ENCODE assay signal across 19 cellular contexts in genomic region chr1:170339565-170339964, GRCh38.
A peak's percentile ranks its signal among the peaks of the same experiment; 100 is the strongest.
DNase-seq lines count a peak whose midpoint lies in the region; ATAC-seq, FAIRE-seq and TF ChIP-seq lines count a peak whose summit lies in the region.
"Had no signal": no experiment of that assay in that cellular context is flagged by ENCODE, and none has a peak within 500 bp of the region (broad histone marks: within the 10 kb centered on the region; RNA-seq: fewer than 3 reads in every experiment).

No MANE protein-coding gene starts in this region.

- H3K27ac ChIP-seq in astrocyte (ENCODE audit: low read depth, low read length) (peak overlapping the region; percentile 3), smooth muscle cell (ENCODE audit: low read depth) (peak overlapping the region; percentile 76), mammary epithelial cell (ENCODE audit: insufficient read depth, low read depth, low read length) (no peak overlapping the region)
- H3K27ac ChIP-seq: GM23248 had no signal

- H3K4me3 ChIP-seq in astrocyte (ENCODE audit: insufficient read depth, low read depth, low read length) (no peak overlapping the region), smooth muscle cell (no peak overlapping the region), mammary epithelial cell (replicated peaks in 1 of 3; ENCODE audit: insufficient read depth in 1 of 3, low read depth in 2 of 3, low read length in 3 of 3) (no peak overlapping the region)
- H3K4me3 ChIP-seq: GM23248 had no signal

- 95% methylated on average over 3 of the region's 3 CpGs for WGBS in smooth muscle cell (ENCODE audit: low lambda C conversion rate)
- WGBS in mammary epithelial cell (ENCODE audit: low coverage, missing lambda C conversion rate) = 55% methylated on average over 3 of the region's 3 CpGs

- no peak for DNase-seq in left ventricle myocardium superior
- no peak for DNase-seq in Right ventricle myocardium inferior (ENCODE audit: missing footprints)
- no peak for DNase-seq in astrocyte (ENCODE audit: low read depth)
- DNase-seq in smooth muscle cell (lab: John Stamatoyannopoulos, UW; ENCODE audit: unreplicated experiment) = no peak
- DNase-seq in NCI-H2107 treated with DMSO at 0.1 percent for 48 hours (lab: John Stamatoyannopoulos, UW; ENCODE audit: unreplicated experiment) = no peak
- DNase-seq in mammary epithelial cell = no peak
- DNase-seq: C1 segment of cervical spinal cord; Calu3; CD4-positive, alpha-beta memory T cell; COR-L47; DMS153; DND-41; GM23248; H7; HCEC 1CT had no signal

- peak; percentile 73 for ATAC-seq in left ventricle myocardium superior
- no peak for ATAC-seq in Right ventricle myocardium inferior

- H3K79me2 ChIP-seq in astrocyte (ENCODE audit: insufficient read depth, low read length) (no peaks in the 10 kb centered on the region), smooth muscle cell (ENCODE audit: low read depth) (no peaks in the 10 kb centered on the region), mammary epithelial cell (ENCODE audit: insufficient read depth, low read length) (no peaks in the 10 kb centered on the region)

- CTCF ChIA-PET in mammary epithelial cell (lab: Charles Lee; ENCODE audit: low non-redundant PET) = no interaction called here

- intact Hi-C loops in left ventricle myocardium superior (cut with micrococcal nuclease) (no loop called here), Right ventricle myocardium inferior (cut with DNase I) (no loop called here), mammary epithelial cell (cut with micrococcal nuclease) (no loop called here)

- H3K9ac ChIP-seq in astrocyte (ENCODE audit: low read length) (no peak overlapping the region), smooth muscle cell (ENCODE audit: low read depth) (peak overlapping the region; percentile 41), mammary epithelial cell (ENCODE audit: insufficient read depth, low read length) (no peak overlapping the region)
- H3K9ac ChIP-seq: GM23248 had no signal

- H3K27ac Mint-ChIP-seq in astrocyte (ENCODE audit: unreplicated experiment) = peak overlapping the region; percentile 81
- H3K27ac Mint-ChIP-seq: CD4-positive, alpha-beta memory T cell had no signal

- in situ Hi-C loops in mammary epithelial cell (cut with MboI; ENCODE audit: low sequenced_read_pairs in 2 of 2) = no loop called here

- H3K4me3 Mint-ChIP-seq in astrocyte (ENCODE audit: unreplicated experiment) = no peak overlapping the region
- H3K4me3 Mint-ChIP-seq: CD4-positive, alpha-beta memory T cell had no signal

- peaks cover under 1% of the 10 kb centered on the region for H3K9me3 Mint-ChIP-seq in astrocyte (ENCODE audit: unreplicated experiment)
- H3K9me3 Mint-ChIP-seq: CD4-positive, alpha-beta memory T cell had no signal

- H3K9me3 ChIP-seq in astrocyte (ENCODE audit: insufficient read depth, low read depth, low read length) (no peaks in the 10 kb centered on the region), smooth muscle cell (replicated peaks; ENCODE audit: low read depth) (no peaks in the 10 kb centered on the region), mammary epithelial cell (replicated peaks; ENCODE audit: insufficient read depth, low read length) (no peaks in the 10 kb centered on the region)

- no peaks in the 10 kb centered on the region for H3K27me3 ChIP-seq in astrocyte (ENCODE audit: insufficient read depth, low read length)
- H3K27me3 ChIP-seq in smooth muscle cell (ENCODE audit: low read depth) = no peaks in the 10 kb centered on the region
- H3K27me3 ChIP-seq in mammary epithelial cell (ENCODE audit: insufficient read depth, low read length) = no peaks in the 10 kb centered on the region

- H2AFZ ChIP-seq in astrocyte (ENCODE audit: low read depth, low read length) (no peak overlapping the region), smooth muscle cell (ENCODE audit: low read depth) (no peak overlapping the region), mammary epithelial cell (ENCODE audit: low read depth, low read length) (no peak overlapping the region)
- H2AFZ ChIP-seq: GM23248 had no signal

- peaks cover 9% of the 10 kb centered on the region for H3K4me1 Mint-ChIP-seq in astrocyte (ENCODE audit: low read depth, unreplicated experiment)
- H3K4me1 Mint-ChIP-seq: CD4-positive, alpha-beta memory T cell had no signal

- BruUV-seq in mammary epithelial cell (replicated peaks; lab: Mats Ljungman, UMichigan) = no TSS peak

- H4K20me1 ChIP-seq in astrocyte (ENCODE audit: insufficient read depth, low read length) (no peaks in the 10 kb centered on the region), smooth muscle cell (ENCODE audit: low read depth) (no peaks in the 10 kb centered on the region), mammary epithelial cell (ENCODE audit: insufficient read depth, low read length) (no peaks in the 10 kb centered on the region)

- H3K4me2 ChIP-seq in astrocyte (ENCODE audit: low read length) (no peak overlapping the region), smooth muscle cell (no peak overlapping the region), mammary epithelial cell (ENCODE audit: insufficient read depth, low read depth, low read length) (no peak overlapping the region)

- dilution Hi-C loops in mammary epithelial cell (cut with HindIII; ENCODE audit: low sequenced_read_pairs) = no loop called here

- H3K36me3 Mint-ChIP-seq in astrocyte (ENCODE audit: low read depth, unreplicated experiment) = no peaks in the 10 kb centered on the region
- H3K36me3 Mint-ChIP-seq: CD4-positive, alpha-beta memory T cell had no signal

- no peaks in the 10 kb centered on the region for H3F3A ChIP-seq in smooth muscle cell (ENCODE audit: low read depth)

- no peaks in the 10 kb centered on the region for H3K4me1 ChIP-seq in astrocyte (ENCODE audit: insufficient read depth, low read length)
- no peaks in the 10 kb centered on the region for H3K4me1 ChIP-seq in smooth muscle cell (ENCODE audit: low read depth)
- no peaks in the 10 kb centered on the region for H3K4me1 ChIP-seq in mammary epithelial cell (ENCODE audit: insufficient read depth, low read length)

- no peak for TF ChIP-seq CTCF in astrocyte (IDR thresholded peaks at IDR 0.05; ENCODE audit: insufficient read depth, low read depth, low read length)
- no peak for TF ChIP-seq CTCF in smooth muscle cell (IDR thresholded peaks at IDR 0.05; ENCODE audit: borderline replicate concordance, insufficient read depth, poor library complexity, severe bottlenecking)
- no peak for TF ChIP-seq CTCF in mammary epithelial cell (conservative IDR thresholded peaks at IDR 0.05 in 1 of 2, IDR thresholded peaks at IDR 0.05 in 1 of 2; ENCODE audit: extremely low read depth in 1 of 2, insufficient read depth in 1 of 2, low read depth in 1 of 2, low read length in 2 of 2)

- H3K27me3 Mint-ChIP-seq in astrocyte (ENCODE audit: low read depth, unreplicated experiment) = no peaks in the 10 kb centered on the region

- FAIRE-seq in astrocyte (lab: Jason Lieb, UNC) = no peak
- FAIRE-seq: G401.6, GM12892, GM19239, H1 had no signal

- no peaks in the 10 kb centered on the region for H3K36me3 ChIP-seq in astrocyte (ENCODE audit: insufficient read depth, low read length)
- H3K36me3 ChIP-seq in smooth muscle cell (ENCODE audit: low read depth) = no peaks in the 10 kb centered on the region
- H3K36me3 ChIP-seq in mammary epithelial cell (ENCODE audit: insufficient read depth, low read length) = no peaks in the 10 kb centered on the region
